Comparison of ENCODE assay signal across 18 cellular contexts in the genomic region with DNA sequence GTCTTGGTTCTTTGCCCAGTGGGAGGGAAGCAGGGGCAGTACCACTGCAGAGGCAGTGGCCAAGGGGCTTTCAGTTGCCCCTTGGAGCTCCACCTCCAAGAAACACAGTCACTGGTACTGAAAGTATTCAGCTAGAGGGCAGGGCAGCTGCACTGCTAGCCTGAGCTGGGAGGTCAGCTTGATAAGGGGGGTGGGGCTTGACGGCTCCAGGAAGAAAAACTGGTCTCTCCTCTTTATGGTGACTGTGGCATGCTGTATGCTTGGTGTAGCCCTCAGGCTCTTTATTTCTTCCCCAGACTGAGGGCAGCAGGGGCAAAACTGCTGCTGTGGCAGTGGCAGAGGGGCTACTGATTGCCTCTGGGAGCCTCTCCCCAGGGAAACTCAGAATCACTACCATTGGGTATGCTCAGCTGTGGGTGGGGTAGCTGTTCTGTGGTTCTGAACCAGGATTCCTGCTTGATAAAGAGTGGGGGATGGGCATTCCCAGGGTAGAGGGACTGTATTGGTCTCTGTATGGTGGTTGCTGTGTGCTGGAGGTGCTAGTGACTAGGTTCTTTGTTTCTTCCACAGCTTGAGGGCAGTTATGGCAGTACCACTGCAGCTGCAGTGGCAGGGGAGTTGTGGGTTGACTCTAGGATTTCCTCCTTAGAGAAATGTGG.
A peak's percentile ranks its signal among the peaks of the same experiment; 100 is the strongest.
DNase-seq lines count a peak whose midpoint lies in the region; ATAC-seq, FAIRE-seq and TF ChIP-seq lines count a peak whose summit lies in the region.
"Had no signal": no experiment of that assay in that cellular context is flagged by ENCODE, and none has a peak within 500 bp of the region (broad histone marks: within the 10 kb centered on the region; RNA-seq: fewer than 3 reads in every experiment).

No MANE protein-coding gene starts in this region.

- H3K9me3 ChIP-seq in GM12878 (replicated peaks; ENCODE audit: control insufficient read depth, insufficient read depth, low read length) (no peaks in the 10 kb centered on the region), left lung (peaks cover 0 to 7% of the 10 kb centered on the region in 2 donors), upper lobe of left lung (no peaks in the 10 kb centered on the region)
- H3K9me3 ChIP-seq: body of pancreas, colonic mucosa, neutrophil had no signal

- peaks cover 25% of the 10 kb centered on the region for H3K4me1 Mint-ChIP-seq in Calu3 (ENCODE audit: low read depth, unreplicated experiment)
- H3K4me1 Mint-ChIP-seq: activated CD4-positive, alpha-beta T cell treated with anti-CD3 and anti-CD28 coated beads, Interleukin-2, amount 10 ng/mL, durations not matched to agents 24 days and 14 days; CD8-positive, alpha-beta memory T cell had no signal

- POLR2A ChIA-PET in GM12878 (lab: Charles Lee), result no interaction called here

- H3K9me3 Mint-ChIP-seq in Calu3 (ENCODE audit: low read depth, unreplicated experiment), result peaks cover 6% of the 10 kb centered on the region
- H3K9me3 Mint-ChIP-seq: activated CD4-positive, alpha-beta T cell treated with anti-CD3 and anti-CD28 coated beads, Interleukin-2, amount 10 ng/mL, durations not matched to agents 24 days and 14 days; activated T-helper 2 cell treated with anti-CD3 and anti-CD28 coated beads, Interferon-gamma antibody, Interleukin-2, Interleukin-4, amounts not matched to agents 10 μg/mL and 5 μg/mL and 100 μg/mL, durations not matched to agents 14 hours and 24 hours and 36 hours had no signal

- SMC1A ChIA-PET in GM12878 (lab: Charles Lee; ENCODE audit: uncharacterized antibody, unreplicated experiment), result interaction anchor here (0.8 to 1.2 kb wide), 2 partner anchors 12 to 14 kb away, joined by 3 read pairs; no protein-coding TSS in a partner anchor

- DNase-seq in Calu3, result peak; percentile 43
- no peak for DNase-seq in GM12878 (ENCODE audit: low read depth, low spot score)
- no peak for DNase-seq in left lung
- no peak for DNase-seq in NCI-H2227 treated with DMSO at 0.1 percent for 48 hours (lab: John Stamatoyannopoulos, UW)
- no peak for DNase-seq in activated gamma-delta T cell (lab: John Stamatoyannopoulos, UW)
- no peak for DNase-seq in upper lobe of left lung
- DNase-seq: activated CD4-positive, alpha-beta T cell treated with anti-CD3 and anti-CD28 coated beads, Interleukin-2, amount 10 ng/mL, durations not matched to agents 24 days and 14 days; body of pancreas; CD8-positive, alpha-beta memory T cell; colonic mucosa; GM23248; NCI-H1436 treated with DMSO at 0.1 percent for 48 hours; stimulated activated CD4-positive, alpha-beta T cell treated with anti-CD3 and anti-CD28 coated beads, Interleukin-12 subunit alpha, Interleukin-12 subunit beta, amount 100 ng/mL, for 4 hours had no signal

- TF ChIP-seq CTCF in Calu3 (IDR thresholded peaks at IDR 0.05; ENCODE audit: unreplicated experiment) (no peak), GM12878 (IDR thresholded peaks at IDR 0.05 in 2 of 3, conservative IDR thresholded peaks at IDR 0.05 in 1 of 3; ENCODE audit: control insufficient read depth in 2 of 3, extremely low read depth in 1 of 3, insufficient read depth in 1 of 3, low read depth in 3 of 3, low read length in 3 of 3) (no peak), left lung (IDR thresholded peaks at IDR 0.05) (no peak), upper lobe of left lung (IDR thresholded peaks at IDR 0.05) (no peak)

- CTCF ChIA-PET in Calu3 (lab: Charles Lee), result interaction anchor here (1.0 kb wide), 1 partner anchor 23 kb away, joined by 3 read pairs; no protein-coding TSS in a partner anchor
- CTCF ChIA-PET in GM12878 (lab: Yijun Ruan, JAX), result no interaction called here

- H3K79me2 ChIP-seq in GM12878 (ENCODE audit: control insufficient read depth, insufficient read depth, low read length), result no peaks in the 10 kb centered on the region

- no peaks in the 10 kb centered on the region for H3K4me1 ChIP-seq in GM12878 (ENCODE audit: control insufficient read depth, insufficient read depth, low read length)
- no peaks in the 10 kb centered on the region for H3K4me1 ChIP-seq in left lung
- no peaks in the 10 kb centered on the region for H3K4me1 ChIP-seq in upper lobe of left lung
- H3K4me1 ChIP-seq: body of pancreas, colonic mucosa, suprapubic skin had no signal

- H3K27ac Mint-ChIP-seq in Calu3 (ENCODE audit: unreplicated experiment), result peak overlapping the region; percentile 38
- H3K27ac Mint-ChIP-seq: activated CD4-positive, alpha-beta T cell treated with anti-CD3 and anti-CD28 coated beads, Interleukin-2, amount 10 ng/mL, durations not matched to agents 24 days and 14 days; activated T-helper 2 cell treated with anti-CD3 and anti-CD28 coated beads, Interferon-gamma antibody, Interleukin-2, Interleukin-4, amounts not matched to agents 10 μg/mL and 5 μg/mL and 100 μg/mL, durations not matched to agents 14 hours and 24 hours and 36 hours had no signal

- H2AFZ ChIP-seq in GM12878 (ENCODE audit: control insufficient read depth, low read depth, low read length), result no peak overlapping the region
- H2AFZ ChIP-seq: GM23248 had no signal

- intact Hi-C loops in Calu3 (cut with micrococcal nuclease; ENCODE audit: unreplicated experiment) (no loop called here), GM12878 (cut with micrococcal nuclease; ENCODE audit: unreplicated experiment) (loop anchor here (5.0 kb wide), 1 partner anchor 584 kb away; no protein-coding TSS in a partner anchor), left lung (cut with DNase I) (no loop called here)

- no peaks in the 10 kb centered on the region for H3K27me3 Mint-ChIP-seq in Calu3 (ENCODE audit: unreplicated experiment)
- H3K27me3 Mint-ChIP-seq: activated CD4-positive, alpha-beta T cell treated with anti-CD3 and anti-CD28 coated beads, Interleukin-2, amount 10 ng/mL, durations not matched to agents 24 days and 14 days had no signal

- no peaks in the 10 kb centered on the region for H3K36me3 Mint-ChIP-seq in Calu3 (ENCODE audit: insufficient read depth, unreplicated experiment)
- H3K36me3 Mint-ChIP-seq: CD8-positive, alpha-beta memory T cell had no signal

- WGBS in GM12878 (ENCODE audit: insufficient coverage, insufficient replicate concordance, low lambda C conversion rate, missing lambda C conversion rate), result 28% methylated on average over 1 of the region's 1 CpG
- 50 to 78% methylated on average over 1 of the region's 1 CpG for WGBS in upper lobe of left lung, 2 donors

- TF ChIP-seq POLR2A in GM12878 (IDR thresholded peaks at IDR 0.05; ENCODE audit: low read depth, low read length) (no peak), upper lobe of left lung (IDR thresholded peaks at IDR 0.05) (no peak)

- no peak for FAIRE-seq in GM12878 (lab: Jason Lieb, UNC)

- H3K27ac ChIP-seq in GM12878 (ENCODE audit: control insufficient read depth, insufficient read depth) (no peak overlapping the region), left lung (no peak overlapping the region), upper lobe of left lung (no peak overlapping the region)
- H3K27ac ChIP-seq: body of pancreas, colonic mucosa, GM23248, neutrophil, suprapubic skin had no signal

- H3K4me2 ChIP-seq in GM12878 (ENCODE audit: control insufficient read depth, insufficient read depth), result no peak overlapping the region

- no peak for TF ChIP-seq RAD21 in GM12878 (IDR thresholded peaks at IDR 0.05; ENCODE audit: insufficient read depth, low read depth, low read length)

- TF ChIP-seq EP300 in GM12878 (IDR thresholded peaks at IDR 0.05; ENCODE audit: borderline replicate concordance in 1 of 2, control insufficient read depth in 1 of 2, low read depth in 2 of 2, low read length in 2 of 2), result no peak
- TF ChIP-seq EP300 in upper lobe of left lung (IDR thresholded peaks at IDR 0.05), result no peak

- no peak overlapping the region for H3K9ac ChIP-seq in GM12878 (ENCODE audit: control insufficient read depth, insufficient read depth, low read length)
- H3K9ac ChIP-seq: GM23248 had no signal

- RAD21 ChIA-PET in GM12878 (lab: Charles Lee; ENCODE audit: unreplicated experiment), result interaction anchor here (1.4 kb wide), 1 partner anchor 14 kb away, joined by 3 read pairs; no protein-coding TSS in a partner anchor

- ATAC-seq in HG03159 (IDR thresholded peaks at IDR 0.05; ENCODE audit: unreplicated experiment) (peak; percentile 15), GM12878 (peak; percentile 26), left lung (peak; percentile 65), upper lobe of left lung (ENCODE audit: low FRiP score in 2 of 2) (no peak)
- ATAC-seq: body of pancreas, left lobe of liver had no signal

- H3K4me3 Mint-ChIP-seq in Calu3 (ENCODE audit: low read depth, unreplicated experiment), result no peak overlapping the region
- H3K4me3 Mint-ChIP-seq: activated CD4-positive, alpha-beta T cell treated with anti-CD3 and anti-CD28 coated beads, Interleukin-2, amount 10 ng/mL, durations not matched to agents 24 days and 14 days; CD8-positive, alpha-beta memory T cell had no signal

- H4K20me1 ChIP-seq in GM12878 (ENCODE audit: control insufficient read depth, insufficient read depth), result no peaks in the 10 kb centered on the region

- in situ Hi-C loops in GM12878 (cut with MboI), result no loop called here

- H3K36me3 ChIP-seq in GM12878 (ENCODE audit: control insufficient read depth in 2 of 2, insufficient read depth in 2 of 2, low read length in 1 of 2), result no peaks in the 10 kb centered on the region
- H3K36me3 ChIP-seq in left lung, result no peaks in the 10 kb centered on the region
- no peaks in the 10 kb centered on the region for H3K36me3 ChIP-seq in upper lobe of left lung
- H3K36me3 ChIP-seq: colonic mucosa, neutrophil, suprapubic skin had no signal

- no peak overlapping the region for H3K4me3 ChIP-seq in GM12878
- H3K4me3 ChIP-seq in left lung, result no peak overlapping the region
- no peak overlapping the region for H3K4me3 ChIP-seq in upper lobe of left lung
- H3K4me3 ChIP-seq: body of pancreas, colonic mucosa, GM23248, suprapubic skin had no signal

- H3K27me3 ChIP-seq in GM12878 (replicated peaks in 1 of 2; ENCODE audit: control insufficient read depth in 2 of 2, insufficient read depth in 2 of 2, low read length in 1 of 2) (no peaks in the 10 kb centered on the region), left lung (no peaks in the 10 kb centered on the region), upper lobe of left lung (no peaks in the 10 kb centered on the region)
- H3K27me3 ChIP-seq: body of pancreas, colonic mucosa, neutrophil, suprapubic skin had no signal

- BruUV-seq in Calu3 (replicated peaks; lab: Mats Ljungman, UMichigan), result no TSS peak
- BruUV-seq in GM12878 (replicated peaks; lab: Mats Ljungman, UMichigan), result no TSS peak

TF ChIP-seq in GM12878, 131 proteins besides CTCF, POLR2A, EP300 and RAD21 (continues in another document):
- TF ChIP-seq, protein P1, sequence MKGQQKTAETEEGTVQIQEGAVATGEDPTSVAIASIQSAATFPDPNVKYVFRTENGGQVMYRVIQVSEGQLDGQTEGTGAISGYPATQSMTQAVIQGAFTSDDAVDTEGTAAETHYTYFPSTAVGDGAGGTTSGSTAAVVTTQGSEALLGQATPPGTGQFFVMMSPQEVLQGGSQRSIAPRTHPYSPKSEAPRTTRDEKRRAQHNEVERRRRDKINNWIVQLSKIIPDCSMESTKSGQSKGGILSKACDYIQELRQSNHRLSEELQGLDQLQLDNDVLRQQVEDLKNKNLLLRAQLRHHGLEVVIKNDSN (IDR thresholded peaks at IDR 0.05; ENCODE audit: borderline replicate concordance, extremely low read length, insufficient read depth, low read depth, low read length), result no peak
- TF ChIP-seq YY1 (IDR thresholded peaks at IDR 0.05; ENCODE audit: low read depth, low read length) (no peak), RELA (IDR thresholded peaks at IDR 0.05; ENCODE audit: borderline replicate concordance, partially characterized antibody) (no peak)

Comparison
In these comparisons a context has a peak if more than half of its experiments do, and no peak if none do; other contexts are left out.
1. ATAC-seq: peak in HG03159 (single experiment), GM12878 (single experiment) and left lung (single experiment); none in upper lobe of left lung (0 of 2).